Comparison of ENCODE assay signal across 1 cellular context in genomic region chr2:231359948-231360347, GRCh38.
TF ChIP-seq lines count a peak whose summit lies in the region.

No MANE protein-coding gene starts in this region.

TF ChIP-seq in SK-N-SH treated with all-trans-retinoic acid at 6 μM for 48 hours, 23 proteins besides CTCF, POLR2A, EP300 and RAD21 (continued from another document):
- TF ChIP-seq, protein P1, sequence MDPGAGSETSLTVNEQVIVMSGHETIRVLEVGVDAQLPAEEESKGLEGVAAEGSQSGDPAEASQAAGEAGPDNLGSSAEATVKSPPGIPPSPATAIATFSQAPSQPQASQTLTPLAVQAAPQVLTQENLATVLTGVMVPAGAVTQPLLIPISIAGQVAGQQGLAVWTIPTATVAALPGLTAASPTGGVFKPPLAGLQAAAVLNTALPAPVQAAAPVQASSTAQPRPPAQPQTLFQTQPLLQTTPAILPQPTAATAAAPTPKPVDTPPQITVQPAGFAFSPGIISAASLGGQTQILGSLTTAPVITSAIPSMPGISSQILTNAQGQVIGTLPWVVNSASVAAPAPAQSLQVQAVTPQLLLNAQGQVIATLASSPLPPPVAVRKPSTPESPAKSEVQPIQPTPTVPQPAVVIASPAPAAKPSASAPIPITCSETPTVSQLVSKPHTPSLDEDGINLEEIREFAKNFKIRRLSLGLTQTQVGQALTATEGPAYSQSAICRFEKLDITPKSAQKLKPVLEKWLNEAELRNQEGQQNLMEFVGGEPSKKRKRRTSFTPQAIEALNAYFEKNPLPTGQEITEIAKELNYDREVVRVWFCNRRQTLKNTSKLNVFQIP (CRISPR knock-in tag; IDR thresholded peaks at IDR 0.05; ENCODE audit: borderline replicate concordance, low read depth) = no peak
- no peak for TF ChIP-seq PATZ1 (CRISPR knock-in tag; IDR thresholded peaks at IDR 0.05; ENCODE audit: borderline replicate concordance)
- TF ChIP-seq GLIS3 (CRISPR knock-in tag; IDR thresholded peaks at IDR 0.05) = no peak
- TF ChIP-seq PPARA (CRISPR knock-in tag; IDR thresholded peaks at IDR 0.05; ENCODE audit: borderline replicate concordance) = no peak
- TF ChIP-seq RARB (CRISPR knock-in tag; IDR thresholded peaks at IDR 0.05) = no peak
- no peak for TF ChIP-seq OSR1 (CRISPR knock-in tag; IDR thresholded peaks at IDR 0.05)
- TF ChIP-seq ZFP3 (CRISPR knock-in tag; IDR thresholded peaks at IDR 0.05) = no peak
- no peak for TF ChIP-seq ESRRG (CRISPR knock-in tag; IDR thresholded peaks at IDR 0.05)
